Comparison of ENCODE assay signal across 20 cellular contexts in genomic region chr17:15397605-15398004, GRCh38. TPM values are rescaled to one million over a fixed set of nuclear protein-coding genes. Genes with fewer than 3 reads are reported as not detected.
"Had no signal": no experiment of that assay in that cellular context is flagged by ENCODE, and none has a peak within 500 bp of the region (broad histone marks: within the 10 kb centered on the region; RNA-seq: fewer than 3 reads in every experiment).

No MANE protein-coding gene starts in this region.

- H3K9me3 ChIP-seq: esophagus squamous epithelium, gastroesophageal sphincter, heart left ventricle, tibial artery had no signal

- H3K9me3 Mint-ChIP-seq: activated naive CD8-positive, alpha-beta T cell treated with anti-CD3 and anti-CD28 coated beads for 36 hours; neural progenitor cell had no signal

- H3K36me3 Mint-ChIP-seq: activated naive CD8-positive, alpha-beta T cell treated with anti-CD3 and anti-CD28 coated beads for 36 hours; naive thymus-derived CD8-positive, alpha-beta T cell; neural progenitor cell had no signal

- DNase-seq: activated CD4-positive, alpha-beta T cell treated with anti-CD3 and anti-CD28 coated beads for 1 hour; activated CD4-positive, alpha-beta T cell treated with anti-CD3 and anti-CD28 coated beads, Interleukin-2, amount 50 U/mL, for 1 hour; activated CD8-positive, alpha-beta memory T cell treated with anti-CD3 and anti-CD28 coated beads, Interleukin-2, amount 50 U/mL, for 4 hours; activated naive CD4-positive, alpha-beta T cell treated with Interleukin-2 at 50 U/mL for 16 hours; activated naive CD8-positive, alpha-beta T cell treated with anti-CD3 and anti-CD28 coated beads for 36 hours; activated T-cell treated with anti-CD3 and anti-CD28 coated beads, Interleukin-2, amount 50 U/mL, for 48 hours; central memory CD4-positive, alpha-beta T cell; esophagus squamous epithelium; heart left ventricle; naive thymus-derived CD8-positive, alpha-beta T cell; stimulated activated CD4-positive, alpha-beta T cell treated with anti-CD3 and anti-CD28 coated beads, Interleukin-4, amount 100 ng/mL, for 24 hours; stimulated activated naive CD8-positive, alpha-beta T cell treated with anti-CD3 and anti-CD28 coated beads, Interleukin-15, Interleukin-2, amounts not matched to agents 100 U/mL and 50 U/mL, for 24 hours; T-helper 1 cell; tibial artery had no signal

- H3K4me2 ChIP-seq: neural progenitor cell had no signal

- H3K27me3 ChIP-seq: gastroesophageal sphincter, heart left ventricle, neural progenitor cell, tibial artery had no signal

- H3K4me1 ChIP-seq: neural progenitor cell had no signal

- H3K27ac ChIP-seq: neural progenitor cell, tibial artery had no signal

- H3K36me3 ChIP-seq: esophagus squamous epithelium, gastroesophageal sphincter, heart left ventricle, neural progenitor cell, tibial artery had no signal

- H3K4me1 Mint-ChIP-seq: activated naive CD8-positive, alpha-beta T cell treated with anti-CD3 and anti-CD28 coated beads for 36 hours; naive thymus-derived CD8-positive, alpha-beta T cell had no signal

- ATAC-seq: gastroesophageal sphincter; left lobe of liver; naive thymus-derived CD8-positive, alpha-beta T cell; stimulated activated naive CD8-positive, alpha-beta T cell treated with anti-CD3 and anti-CD28 coated beads, Interleukin-15, Interleukin-2, amounts not matched to agents 100 U/mL and 50 U/mL, for 24 hours had no signal

- H3K9ac ChIP-seq: neural progenitor cell had no signal

- H3K4me3 Mint-ChIP-seq: activated naive CD8-positive, alpha-beta T cell treated with anti-CD3 and anti-CD28 coated beads for 36 hours; naive thymus-derived CD8-positive, alpha-beta T cell; neural progenitor cell had no signal

- H2AFZ ChIP-seq: neural progenitor cell had no signal

- H3K4me3 ChIP-seq: esophagus squamous epithelium, gastroesophageal sphincter, heart left ventricle, lung, neural progenitor cell, tibial artery had no signal

RNA-seq across cellular contexts. Expression of gene TEKT3, which starts 56.2 kb away (rescaled TPM):
- total RNA-seq: activated naive CD8-positive, alpha-beta T cell treated with anti-CD3 and anti-CD28 coated beads for 36 hours; dermis microvascular lymphatic vessel endothelial cell; kidney epithelial cell; left lobe of liver; naive thymus-derived CD8-positive, alpha-beta T cell had no signal
- polyA plus RNA-seq: naive thymus-derived CD8-positive, alpha-beta T cell had no signal
